ENCODE assay signal across 8 cellular contexts in the genomic region with DNA sequence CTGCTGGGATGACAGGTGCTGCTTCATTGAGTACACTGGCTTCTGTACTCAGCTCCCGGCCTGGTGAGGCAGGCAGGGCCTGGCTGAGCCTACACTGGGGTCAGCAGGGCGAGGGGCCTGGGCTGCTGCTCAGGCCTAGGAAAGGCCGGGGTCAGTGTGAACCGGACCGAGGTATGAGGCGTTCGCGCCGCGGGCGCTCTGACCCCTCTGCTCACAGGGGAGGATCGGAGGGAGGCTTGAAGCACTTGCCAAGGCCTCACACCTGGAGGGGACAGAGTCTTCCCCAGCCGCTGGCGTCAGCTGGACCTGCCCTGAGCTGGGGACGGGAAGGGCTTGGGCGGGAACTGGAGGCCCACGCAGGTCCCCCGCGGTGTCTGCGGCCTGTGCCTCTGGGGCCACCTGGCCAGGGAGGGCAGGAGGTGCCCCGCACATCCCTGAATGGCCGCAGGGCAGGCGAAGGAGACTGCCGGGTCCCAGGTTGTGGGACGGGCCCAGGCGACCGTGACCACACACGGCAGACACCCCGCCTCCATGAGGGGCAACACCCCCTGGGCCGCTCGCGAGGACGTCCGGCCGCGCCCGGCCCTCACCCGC. TPM values are rescaled to one million over a fixed set of nuclear protein-coding genes. Genes with fewer than 3 reads are reported as not detected.
A peak's percentile ranks its signal among the peaks of the same experiment; 100 is the strongest.
DNase-seq lines count a peak whose midpoint lies in the region; ATAC-seq and TF ChIP-seq lines count a peak whose summit lies in the region.

No MANE protein-coding gene starts in this region.

- H3K27me3 ChIP-seq in iPS-18a (ENCODE audit: control insufficient read depth, insufficient read depth, low read length): no peaks in the 10 kb centered on the region

- peaks cover 8% of the 10 kb centered on the region for H3K4me1 ChIP-seq in iPS-18a (ENCODE audit: control insufficient read depth, low read depth, low read length)

- DNase-seq in Calu3 (peak; percentile 39), NCI-H2171 treated with DMSO at 0.1 percent for 48 hours (lab: John Stamatoyannopoulos, UW) (no peak), Ammon's horn (ENCODE audit: low spot score) (no peak)
- no peak for DNase-seq in activated T-helper 1 cell treated with anti-CD3 and anti-CD28 coated beads, Interleukin-12 subunit alpha, Interleukin-12 subunit beta, Interleukin-2, Interleukin-4 antibody, amounts not matched to agents 30 ng/mL and 10 ng/mL and 1 ng/mL, durations not matched to agents 14 hours and 24 hours and 36 hours (ENCODE audit: low spot score)

- peak overlapping the region; percentile 84 for H3K9ac ChIP-seq in iPS-18a (ENCODE audit: low read length)

- H3K27me3 Mint-ChIP-seq in Calu3 (ENCODE audit: unreplicated experiment): no peaks in the 10 kb centered on the region
- H3K27me3 Mint-ChIP-seq in activated T-helper 1 cell treated with anti-CD3 and anti-CD28 coated beads, Interleukin-12 subunit alpha, Interleukin-12 subunit beta, Interleukin-2, Interleukin-4 antibody, amounts not matched to agents 30 ng/mL and 10 ng/mL and 1 ng/mL, durations not matched to agents 14 hours and 24 hours and 36 hours (ENCODE audit: insufficient read depth): no peaks in the 10 kb centered on the region
- H3K27me3 Mint-ChIP-seq in stimulated activated memory B cell treated with anti-CD40 and anti-IgM and Interleukin-4, amounts not matched to agents 10 μg/mL and 1 μg/mL and 100 μg/mL, for 72 hours: no peaks in the 10 kb centered on the region

- peak overlapping the region; percentile 39 for H3K27ac ChIP-seq in iPS-18a (ENCODE audit: low read length)

- no peaks in the 10 kb centered on the region for H3K9me3 ChIP-seq in iPS-18a (ENCODE audit: control insufficient read depth, low read depth, low read length)

- ATAC-seq in GM19467 (IDR thresholded peaks at IDR 0.05; ENCODE audit: unreplicated experiment): peak; percentile 24
- ATAC-seq in HG03469 (IDR thresholded peaks at IDR 0.05; ENCODE audit: unreplicated experiment): peak; percentile 15
- ATAC-seq in stimulated activated memory B cell treated with anti-CD40 and anti-IgM and Interleukin-4, amounts not matched to agents 10 μg/mL and 1 μg/mL and 100 μg/mL, for 72 hours: peak; percentile 38

- peak overlapping the region; percentile 82 for H3K4me3 Mint-ChIP-seq in Calu3 (ENCODE audit: low read depth, unreplicated experiment)
- peak overlapping the region; percentile 90 for H3K4me3 Mint-ChIP-seq in activated T-helper 1 cell treated with anti-CD3 and anti-CD28 coated beads, Interleukin-12 subunit alpha, Interleukin-12 subunit beta, Interleukin-2, Interleukin-4 antibody, amounts not matched to agents 30 ng/mL and 10 ng/mL and 1 ng/mL, durations not matched to agents 14 hours and 24 hours and 36 hours
- peak overlapping the region; percentile 89 for H3K4me3 Mint-ChIP-seq in stimulated activated memory B cell treated with anti-CD40 and anti-IgM and Interleukin-4, amounts not matched to agents 10 μg/mL and 1 μg/mL and 100 μg/mL, for 72 hours

- intact Hi-C loops in Calu3 (cut with micrococcal nuclease; ENCODE audit: unreplicated experiment): no loop called here
- intact Hi-C loops in activated T-helper 1 cell treated with anti-CD3 and anti-CD28 coated beads, Interleukin-12 subunit alpha, Interleukin-12 subunit beta, Interleukin-2, Interleukin-4 antibody, amounts not matched to agents 30 ng/mL and 10 ng/mL and 1 ng/mL, durations not matched to agents 14 hours and 24 hours and 36 hours (cut with micrococcal nuclease): loop anchor here (1.0 to 10.0 kb wide), 7 partner anchors 21 to 1383 kb away; a partner anchor contains a TSS

- peaks cover 12% of the 10 kb centered on the region for H3K36me3 ChIP-seq in iPS-18a (ENCODE audit: control insufficient read depth, low read depth, low read length)

- H3K4me3 ChIP-seq in iPS-18a (ENCODE audit: low read length): peak overlapping the region; percentile 84

- H3K9me3 Mint-ChIP-seq in Calu3 (ENCODE audit: low read depth, unreplicated experiment): no peaks in the 10 kb centered on the region
- H3K9me3 Mint-ChIP-seq in activated T-helper 1 cell treated with anti-CD3 and anti-CD28 coated beads, Interleukin-12 subunit alpha, Interleukin-12 subunit beta, Interleukin-2, Interleukin-4 antibody, amounts not matched to agents 30 ng/mL and 10 ng/mL and 1 ng/mL, durations not matched to agents 14 hours and 24 hours and 36 hours: no peaks in the 10 kb centered on the region
- H3K9me3 Mint-ChIP-seq in stimulated activated memory B cell treated with anti-CD40 and anti-IgM and Interleukin-4, amounts not matched to agents 10 μg/mL and 1 μg/mL and 100 μg/mL, for 72 hours: no peaks in the 10 kb centered on the region

- peaks cover 67% of the 10 kb centered on the region for H3K36me3 Mint-ChIP-seq in Calu3 (ENCODE audit: insufficient read depth, unreplicated experiment)
- H3K36me3 Mint-ChIP-seq in activated T-helper 1 cell treated with anti-CD3 and anti-CD28 coated beads, Interleukin-12 subunit alpha, Interleukin-12 subunit beta, Interleukin-2, Interleukin-4 antibody, amounts not matched to agents 30 ng/mL and 10 ng/mL and 1 ng/mL, durations not matched to agents 14 hours and 24 hours and 36 hours (ENCODE audit: low read depth): peaks cover 2% of the 10 kb centered on the region
- H3K36me3 Mint-ChIP-seq in stimulated activated memory B cell treated with anti-CD40 and anti-IgM and Interleukin-4, amounts not matched to agents 10 μg/mL and 1 μg/mL and 100 μg/mL, for 72 hours: peaks cover 18% of the 10 kb centered on the region

- CTCF ChIA-PET in Calu3 (lab: Charles Lee): no interaction called here

- TF ChIP-seq CTCF in Calu3 (IDR thresholded peaks at IDR 0.05; ENCODE audit: unreplicated experiment): no peak

- H3K27ac Mint-ChIP-seq in Calu3 (ENCODE audit: unreplicated experiment): no peak overlapping the region
- peak overlapping the region; percentile 89 for H3K27ac Mint-ChIP-seq in activated T-helper 1 cell treated with anti-CD3 and anti-CD28 coated beads, Interleukin-12 subunit alpha, Interleukin-12 subunit beta, Interleukin-2, Interleukin-4 antibody, amounts not matched to agents 30 ng/mL and 10 ng/mL and 1 ng/mL, durations not matched to agents 14 hours and 24 hours and 36 hours
- H3K27ac Mint-ChIP-seq in stimulated activated memory B cell treated with anti-CD40 and anti-IgM and Interleukin-4, amounts not matched to agents 10 μg/mL and 1 μg/mL and 100 μg/mL, for 72 hours: peak overlapping the region; percentile 89

- H3K4me1 Mint-ChIP-seq in Calu3 (ENCODE audit: low read depth, unreplicated experiment): peaks cover 23% of the 10 kb centered on the region
- peaks cover 34% of the 10 kb centered on the region for H3K4me1 Mint-ChIP-seq in activated T-helper 1 cell treated with anti-CD3 and anti-CD28 coated beads, Interleukin-12 subunit alpha, Interleukin-12 subunit beta, Interleukin-2, Interleukin-4 antibody, amounts not matched to agents 30 ng/mL and 10 ng/mL and 1 ng/mL, durations not matched to agents 14 hours and 24 hours and 36 hours (ENCODE audit: low read depth)
- H3K4me1 Mint-ChIP-seq in stimulated activated memory B cell treated with anti-CD40 and anti-IgM and Interleukin-4, amounts not matched to agents 10 μg/mL and 1 μg/mL and 100 μg/mL, for 72 hours: peaks cover 54% of the 10 kb centered on the region

- BruUV-seq in Calu3 (replicated peaks; lab: Mats Ljungman, UMichigan): TSS peak; percentile 54

RNA-seq across cellular contexts. Expression of a gene that starts 0.5 kb away (rescaled TPM):
- 22.3 and 24.0 TPM in 2 replicates for total RNA-seq in Calu3 (2022)
- 22.4 and 24.0 TPM in 2 replicates for total RNA-seq in activated T-helper 1 cell treated with anti-CD3 and anti-CD28 coated beads, Interleukin-12 subunit alpha, Interleukin-12 subunit beta, Interleukin-2, Interleukin-4 antibody, amounts not matched to agents 30 ng/mL and 10 ng/mL and 1 ng/mL, durations not matched to agents 14 hours and 24 hours and 36 hours

RNA-seq across cellular contexts. Expression of a gene that starts 20.3 kb away (rescaled TPM):
- 118 and 120 TPM in 2 replicates for total RNA-seq in Calu3 (2022)
- 161 and 177 TPM in 2 replicates for total RNA-seq in activated T-helper 1 cell treated with anti-CD3 and anti-CD28 coated beads, Interleukin-12 subunit alpha, Interleukin-12 subunit beta, Interleukin-2, Interleukin-4 antibody, amounts not matched to agents 30 ng/mL and 10 ng/mL and 1 ng/mL, durations not matched to agents 14 hours and 24 hours and 36 hours

RNA-seq across cellular contexts. Expression of a gene that starts 20.5 kb away (rescaled TPM):
- 23.2 and 25.9 TPM in 2 replicates for total RNA-seq in Calu3 (2022)
- 8.4 and 8.6 TPM in 2 replicates for total RNA-seq in activated T-helper 1 cell treated with anti-CD3 and anti-CD28 coated beads, Interleukin-12 subunit alpha, Interleukin-12 subunit beta, Interleukin-2, Interleukin-4 antibody, amounts not matched to agents 30 ng/mL and 10 ng/mL and 1 ng/mL, durations not matched to agents 14 hours and 24 hours and 36 hours
